ENCODE assay signal across 1 cellular context in genomic region chr10:10497245-10497644, GRCh38.
TF ChIP-seq lines count a peak whose summit lies in the region.

No MANE protein-coding gene starts in this region.

TF ChIP-seq in GM23338, 12 proteins besides CTCF, POLR2A, EP300 and RAD21 (continued from another document):
- TF ChIP-seq, protein P1, sequence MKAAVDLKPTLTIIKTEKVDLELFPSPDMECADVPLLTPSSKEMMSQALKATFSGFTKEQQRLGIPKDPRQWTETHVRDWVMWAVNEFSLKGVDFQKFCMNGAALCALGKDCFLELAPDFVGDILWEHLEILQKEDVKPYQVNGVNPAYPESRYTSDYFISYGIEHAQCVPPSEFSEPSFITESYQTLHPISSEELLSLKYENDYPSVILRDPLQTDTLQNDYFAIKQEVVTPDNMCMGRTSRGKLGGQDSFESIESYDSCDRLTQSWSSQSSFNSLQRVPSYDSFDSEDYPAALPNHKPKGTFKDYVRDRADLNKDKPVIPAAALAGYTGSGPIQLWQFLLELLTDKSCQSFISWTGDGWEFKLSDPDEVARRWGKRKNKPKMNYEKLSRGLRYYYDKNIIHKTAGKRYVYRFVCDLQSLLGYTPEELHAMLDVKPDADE (IDR thresholded peaks at IDR 0.05) = no peak
- TF ChIP-seq, protein P2, sequence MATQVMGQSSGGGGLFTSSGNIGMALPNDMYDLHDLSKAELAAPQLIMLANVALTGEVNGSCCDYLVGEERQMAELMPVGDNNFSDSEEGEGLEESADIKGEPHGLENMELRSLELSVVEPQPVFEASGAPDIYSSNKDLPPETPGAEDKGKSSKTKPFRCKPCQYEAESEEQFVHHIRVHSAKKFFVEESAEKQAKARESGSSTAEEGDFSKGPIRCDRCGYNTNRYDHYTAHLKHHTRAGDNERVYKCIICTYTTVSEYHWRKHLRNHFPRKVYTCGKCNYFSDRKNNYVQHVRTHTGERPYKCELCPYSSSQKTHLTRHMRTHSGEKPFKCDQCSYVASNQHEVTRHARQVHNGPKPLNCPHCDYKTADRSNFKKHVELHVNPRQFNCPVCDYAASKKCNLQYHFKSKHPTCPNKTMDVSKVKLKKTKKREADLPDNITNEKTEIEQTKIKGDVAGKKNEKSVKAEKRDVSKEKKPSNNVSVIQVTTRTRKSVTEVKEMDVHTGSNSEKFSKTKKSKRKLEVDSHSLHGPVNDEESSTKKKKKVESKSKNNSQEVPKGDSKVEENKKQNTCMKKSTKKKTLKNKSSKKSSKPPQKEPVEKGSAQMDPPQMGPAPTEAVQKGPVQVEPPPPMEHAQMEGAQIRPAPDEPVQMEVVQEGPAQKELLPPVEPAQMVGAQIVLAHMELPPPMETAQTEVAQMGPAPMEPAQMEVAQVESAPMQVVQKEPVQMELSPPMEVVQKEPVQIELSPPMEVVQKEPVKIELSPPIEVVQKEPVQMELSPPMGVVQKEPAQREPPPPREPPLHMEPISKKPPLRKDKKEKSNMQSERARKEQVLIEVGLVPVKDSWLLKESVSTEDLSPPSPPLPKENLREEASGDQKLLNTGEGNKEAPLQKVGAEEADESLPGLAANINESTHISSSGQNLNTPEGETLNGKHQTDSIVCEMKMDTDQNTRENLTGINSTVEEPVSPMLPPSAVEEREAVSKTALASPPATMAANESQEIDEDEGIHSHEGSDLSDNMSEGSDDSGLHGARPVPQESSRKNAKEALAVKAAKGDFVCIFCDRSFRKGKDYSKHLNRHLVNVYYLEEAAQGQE (IDR thresholded peaks at IDR 0.05; ENCODE audit: unreplicated experiment) = no peak
- TF ChIP-seq EZH2phosphoT487 (IDR thresholded peaks at IDR 0.05; ENCODE audit: unreplicated experiment) (no peak), CREB1 (CRISPR knock-in tag; IDR thresholded peaks at IDR 0.05; ENCODE audit: low read depth) (no peak), ZNF331 (CRISPR knock-in tag; IDR thresholded peaks at IDR 0.05; ENCODE audit: low read depth) (no peak)
